ENCODE assay signal across 12 cellular contexts in the genomic region with DNA sequence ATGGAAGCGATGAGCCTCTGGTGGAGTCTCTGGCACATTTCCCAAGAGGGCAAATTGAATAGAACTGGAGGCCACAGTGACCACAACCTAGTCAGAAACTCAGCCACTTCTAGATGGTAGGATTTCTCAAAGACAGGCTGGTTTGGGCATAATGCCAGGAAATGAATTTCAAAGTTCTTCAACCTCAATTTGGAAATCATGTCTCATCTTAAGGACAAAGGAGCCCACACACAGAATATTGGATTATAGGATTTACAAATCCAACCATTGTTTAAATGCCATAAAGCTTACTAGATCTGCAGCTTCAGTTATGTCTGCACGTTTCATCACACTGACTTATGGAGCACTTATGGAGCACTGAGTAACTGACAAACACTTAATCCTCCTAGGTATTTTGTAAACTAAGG.
DNase-seq lines count a peak whose midpoint lies in the region; ATAC-seq and TF ChIP-seq lines count a peak whose summit lies in the region.
"Had no signal": no experiment of that assay in that cellular context is flagged by ENCODE, and none has a peak within 500 bp of the region (broad histone marks: within the 10 kb centered on the region; RNA-seq: fewer than 3 reads in every experiment).

No MANE protein-coding gene starts in this region.

- WGBS in gastroesophageal sphincter (ENCODE audit: low coverage in 1 of 2), 2 donors = 21 to 59% methylated on average over 1 to 2 of the region's 2 CpGs

- H3K4me3 ChIP-seq in upper lobe of right lung (no peak overlapping the region), gastroesophageal sphincter (no peak overlapping the region)
- H3K4me3 ChIP-seq: gastrocnemius medialis, tibial artery had no signal

- no peak for TF ChIP-seq CTCF in upper lobe of right lung (IDR thresholded peaks at IDR 0.05)
- TF ChIP-seq CTCF in gastroesophageal sphincter (IDR thresholded peaks at IDR 0.05) = no peak

- intact Hi-C loops in upper lobe of right lung (cut with DNase I) = no loop called here

- H3K27ac ChIP-seq in upper lobe of right lung = no peak overlapping the region
- peak overlapping the region in 1 of 4 donors; percentile 0 for H3K27ac ChIP-seq in gastroesophageal sphincter
- H3K27ac ChIP-seq: tibial artery had no signal

- TF ChIP-seq EP300 in gastroesophageal sphincter (IDR thresholded peaks at IDR 0.05) = no peak

- ATAC-seq in upper lobe of right lung = peak; percentile 34
- no peak for ATAC-seq in gastroesophageal sphincter
- ATAC-seq: gastrocnemius medialis had no signal

- in situ Hi-C loops in SK-MEL-5 (cut with HindIII; ENCODE audit: low pct_unique_long_range_greater_than_20kb, low sequenced_read_pairs) = no loop called here

- no peaks in the 10 kb centered on the region for H3K4me1 ChIP-seq in upper lobe of right lung
- peaks cover 4 to 42% (median 12%) of the 10 kb centered on the region in 3 donors for H3K4me1 ChIP-seq in gastroesophageal sphincter

- H3K27me3 ChIP-seq in upper lobe of right lung (no peaks in the 10 kb centered on the region), gastroesophageal sphincter (no peaks in the 10 kb centered on the region)
- H3K27me3 ChIP-seq: gastrocnemius medialis, tibial artery had no signal

- TF ChIP-seq POLR2A in gastroesophageal sphincter (IDR thresholded peaks at IDR 0.05) = no peak

- H3K9me3 ChIP-seq in upper lobe of right lung (no peaks in the 10 kb centered on the region), gastroesophageal sphincter (no peaks in the 10 kb centered on the region)
- H3K9me3 ChIP-seq: gastrocnemius medialis, tibial artery had no signal

- peak; percentile 97 for DNase-seq in HT1080 (ENCODE audit: low read depth)
- peak; percentile 31 for DNase-seq in SK-MEL-5 (ENCODE audit: low read depth, low spot score)
- DNase-seq in fibroblast of the conjunctiva (ENCODE audit: low read depth) = peak; percentile 98
- no peak for DNase-seq in upper lobe of right lung
- no peak for DNase-seq in occipital lobe (lab: John Stamatoyannopoulos, UW)
- no peak for DNase-seq in activated CD4-positive, alpha-beta T cell treated with anti-CD3 and anti-CD28 coated beads for 1 hour
- DNase-seq in NCI-H1417 treated with DMSO at 0.1 percent for 48 hours (lab: John Stamatoyannopoulos, UW) = no peak
- DNase-seq: activated CD4-positive, alpha-beta T cell treated with anti-CD3 and anti-CD28 coated beads, Interleukin-2, amount 10 ng/mL, durations not matched to agents 24 days and 14 days; gastrocnemius medialis; midbrain; tibial artery had no signal

- H3K36me3 ChIP-seq in upper lobe of right lung (no peaks in the 10 kb centered on the region), gastroesophageal sphincter (no peaks in the 10 kb centered on the region)
- H3K36me3 ChIP-seq: gastrocnemius medialis, tibial artery had no signal

Comparison
In these comparisons a context has a peak if more than half of its experiments do, and no peak if none do; other contexts are left out.
1. DNase-seq: peak in HT1080 (single experiment), SK-MEL-5 (single experiment) and fibroblast of the conjunctiva (single experiment); none in upper lobe of right lung (single experiment), occipital lobe (single experiment), activated CD4-positive, alpha-beta T cell treated with anti-CD3 and anti-CD28 coated beads for 1 hour (single experiment) and NCI-H1417 treated with DMSO at 0.1 percent for 48 hours (single experiment).